Comparison of ENCODE assay signal across 11 cellular contexts in genomic region chr2:64288321-64288931, GRCh38.
DNase-seq lines count a peak whose midpoint lies in the region; ATAC-seq and TF ChIP-seq lines count a peak whose summit lies in the region.
"Had no signal": no experiment of that assay in that cellular context is flagged by ENCODE, and none has a peak within 500 bp of the region (broad histone marks: within the 10 kb centered on the region; RNA-seq: fewer than 3 reads in every experiment).

No MANE protein-coding gene starts in this region.

- intact Hi-C loops in posterior vena cava (cut with DNase I): loop anchor here in 1 of 2 donors (2.0 kb wide), 1 partner anchor 32 kb away; no protein-coding TSS in a partner anchor

- ATAC-seq in omental fat pad (ENCODE audit: low FRiP score) (peak; percentile 8), HG02938 (IDR thresholded peaks at IDR 0.05; ENCODE audit: unreplicated experiment) (no peak)

- no peak for TF ChIP-seq CTCF in fibroblast of the aortic adventitia (IDR thresholded peaks at IDR 0.05; ENCODE audit: insufficient read depth, low read length)
- no peak for TF ChIP-seq CTCF in omental fat pad (IDR thresholded peaks at IDR 0.05)

- no peak overlapping the region for H3K4me3 ChIP-seq in fibroblast of the aortic adventitia (ENCODE audit: low read depth, low read length)
- H3K4me3 ChIP-seq: SJSA1 had no signal

- DNase-seq in Daoy (ENCODE audit: low read depth) (peak; percentile 55), amniotic epithelial cell (ENCODE audit: low read depth) (peak; percentile 50), fibroblast of the aortic adventitia (ENCODE audit: low read depth) (peak; percentile 91), omental fat pad (ENCODE audit: low spot score) (no peak), NCI-H2081 treated with DMSO at 0.1 percent for 48 hours (lab: John Stamatoyannopoulos, UW) (no peak), T-helper 2 cell (no peak), posterior vena cava (ENCODE audit: low spot score) (no peak)
- DNase-seq: activated naive CD4-positive, alpha-beta T cell treated with Interleukin-2 at 50 U/mL for 16 hours; CD4-positive, alpha-beta memory T cell had no signal

Comparison
In these comparisons a context has a peak if more than half of its experiments do, and no peak if none do; other contexts are left out.
1. DNase-seq: peak in Daoy (single experiment), amniotic epithelial cell (single experiment) and fibroblast of the aortic adventitia (single experiment); none in omental fat pad (single experiment), NCI-H2081 treated with DMSO at 0.1 percent for 48 hours (single experiment), T-helper 2 cell (0 of 5) and posterior vena cava (single experiment).